8 cellular contexts compared by ENCODE assay signal in the genomic region with DNA sequence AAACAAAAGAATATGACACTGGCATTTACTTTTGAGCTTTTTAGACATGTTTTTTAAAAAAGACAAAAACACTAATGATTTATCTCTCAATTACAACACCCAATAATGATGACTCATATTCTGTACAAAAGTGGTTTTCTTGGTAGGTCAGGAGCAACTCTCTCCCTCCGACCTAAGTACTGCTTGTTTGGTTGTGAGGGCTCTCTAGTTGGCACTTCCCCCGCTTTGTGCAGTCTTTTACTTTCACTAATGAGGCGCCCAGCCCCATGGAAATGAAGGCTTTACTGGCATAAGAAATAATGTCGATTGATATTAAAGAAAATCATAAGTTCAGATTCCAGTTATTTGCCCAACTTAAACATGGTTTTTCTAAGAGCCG. TPM values are rescaled to one million over a fixed set of nuclear protein-coding genes. Genes with fewer than 3 reads are reported as not detected.
DNase-seq lines count a peak whose midpoint lies in the region; ATAC-seq, FAIRE-seq and TF ChIP-seq lines count a peak whose summit lies in the region.

No MANE protein-coding gene starts in this region.

- H3K4me2 ChIP-seq in A549: peak overlapping the region; percentile 73
- peak overlapping the region; percentile 94 for H3K4me2 ChIP-seq in PC-9
- peak overlapping the region; percentile 96 for H3K4me2 ChIP-seq in keratinocyte (ENCODE audit: control insufficient read depth, extremely low read depth, insufficient read depth, low read depth, low read length)

- TF ChIP-seq POLR2A in A549 (IDR thresholded peaks at IDR 0.05; ENCODE audit: low read length): no peak
- TF ChIP-seq POLR2A in adrenal gland (IDR thresholded peaks at IDR 0.05): no peak

- peak overlapping the region; percentile 81 for H3K27ac Mint-ChIP-seq in stimulated activated naive B cell treated with anti-CD40 and anti-IgM and Interleukin-4, amounts not matched to agents 10 μg/mL and 1 μg/mL and 100 μg/mL, for 72 hours

- WGBS in A549 (ENCODE audit: missing lambda C conversion rate): 43% methylated on average over 5 of the region's 5 CpGs
- WGBS in adrenal gland, 4 donors: 30 to 52% (median 43%) methylated on average over 5 of the region's 5 CpGs

- peaks cover 8% of the 10 kb centered on the region; the same call in 1 of the 3 replicates for H3K4me1 ChIP-seq in A549
- peaks cover 15% of the 10 kb centered on the region for H3K4me1 ChIP-seq in PC-9 (replicated peaks; ENCODE audit: insufficient read depth)
- H3K4me1 ChIP-seq in adrenal gland (replicated peaks in 1 of 2): peaks cover 16 to 26% of the 10 kb centered on the region in 2 donors
- peaks cover 9% of the 10 kb centered on the region for H3K4me1 ChIP-seq in keratinocyte (ENCODE audit: control insufficient read depth, extremely low read depth, insufficient read depth, low read length)

- H3K27me3 Mint-ChIP-seq in stimulated activated naive B cell treated with anti-CD40 and anti-IgM and Interleukin-4, amounts not matched to agents 10 μg/mL and 1 μg/mL and 100 μg/mL, for 72 hours: no peaks in the 10 kb centered on the region

- ATAC-seq in A549 (no peak), HG03060 (IDR thresholded peaks at IDR 0.05; ENCODE audit: low read depth, unreplicated experiment) (peak; percentile 32), HG03045 (IDR thresholded peaks at IDR 0.05; ENCODE audit: unreplicated experiment) (no peak)
- ATAC-seq in stimulated activated naive B cell treated with anti-CD40 and anti-IgM and Interleukin-4, amounts not matched to agents 10 μg/mL and 1 μg/mL and 100 μg/mL, for 72 hours (replicated peaks): peak; percentile 47 to 54

- no peaks in the 10 kb centered on the region for H3K9me1 ChIP-seq in keratinocyte (ENCODE audit: control insufficient read depth, extremely low read depth, insufficient read depth, low read length)

- H3K36me3 ChIP-seq in GM06990 (ENCODE audit: control insufficient read depth, insufficient read depth, low read length) (no peaks in the 10 kb centered on the region), PC-9 (ENCODE audit: low read depth) (0 out of 2 replicates have a peak, but pooled peaks cover 9% of the 10 kb centered on the region), adrenal gland (replicated peaks in 1 of 2) (no peaks in the 10 kb centered on the region), keratinocyte (ENCODE audit: control insufficient read depth in 2 of 2, extremely low read depth in 1 of 2, insufficient read depth in 2 of 2, low read length in 2 of 2) (no peaks in the 10 kb centered on the region)

- H3K9ac ChIP-seq in keratinocyte (ENCODE audit: control insufficient read depth, extremely low read depth, insufficient read depth, low read length): no peak overlapping the region

- H3K4me3 ChIP-seq in A549 (peak overlapping the region; percentile 77), GM06990 (replicated peaks; ENCODE audit: low read depth, low read length) (peak overlapping the region; percentile 87), PC-9 (peak overlapping the region; percentile 84), adrenal gland (peak overlapping the region in 2 of 4 donors; percentile 51 to 74), keratinocyte (ENCODE audit: control insufficient read depth in 2 of 3, extremely low read depth in 1 of 3, insufficient read depth in 2 of 3, low read depth in 1 of 3, low read length in 3 of 3) (no peak overlapping the region)

- intact Hi-C loops in PC-9 (cut with micrococcal nuclease; ENCODE audit: unreplicated experiment) (no loop called here), adrenal gland (cut with DNase I) (no loop called here)

- peaks cover 0 to 3% of the 10 kb centered on the region in 2 donors for H3K9me3 Mint-ChIP-seq in stimulated activated naive B cell treated with anti-CD40 and anti-IgM and Interleukin-4, amounts not matched to agents 10 μg/mL and 1 μg/mL and 100 μg/mL, for 72 hours

- no TSS peak for BruUV-seq in PC-9 (replicated peaks; lab: Mats Ljungman, UMichigan)

- POLR2A ChIA-PET in A549 (lab: Yijun Ruan, JAX) (interaction anchor here (1.9 kb wide), 1 partner anchor 111 kb away, joined by 5 read pairs; a partner anchor contains a TSS), PC-9 (lab: Charles Lee; ENCODE audit: unreplicated experiment) (no interaction called here)

- H3K4me1 Mint-ChIP-seq in stimulated activated naive B cell treated with anti-CD40 and anti-IgM and Interleukin-4, amounts not matched to agents 10 μg/mL and 1 μg/mL and 100 μg/mL, for 72 hours: peaks cover 25 to 36% of the 10 kb centered on the region in 2 donors

- H3K36me3 Mint-ChIP-seq in stimulated activated naive B cell treated with anti-CD40 and anti-IgM and Interleukin-4, amounts not matched to agents 10 μg/mL and 1 μg/mL and 100 μg/mL, for 72 hours: peaks cover 21 to 25% of the 10 kb centered on the region in 2 donors

- H2AFZ ChIP-seq in PC-9 (peak overlapping the region; percentile 98), keratinocyte (ENCODE audit: control insufficient read depth, low read length) (no peak overlapping the region)

- CTCF ChIA-PET in A549 (lab: Yijun Ruan, JAX): interaction anchor here (0.6 kb wide), 1 partner anchor 97 kb away, joined by 3 read pairs; no protein-coding TSS in a partner anchor
- CTCF ChIA-PET in PC-9 (lab: Charles Lee): no interaction called here

- FAIRE-seq in A549 (lab: Jason Lieb, UNC) (no peak), keratinocyte (lab: Jason Lieb, UNC) (no peak)

- dilution Hi-C loops in keratinocyte (cut with MboI; ENCODE audit: extremely low pct_ligation_motif_present, low sequenced_read_pairs): no loop called here

- H3K79me2 ChIP-seq in PC-9 (ENCODE audit: low read depth) (peaks cover 53% of the 10 kb centered on the region), keratinocyte (ENCODE audit: control insufficient read depth, insufficient read depth, low read length) (peaks cover 5% of the 10 kb centered on the region)

- H4K20me1 ChIP-seq in PC-9 (ENCODE audit: insufficient read depth) (peaks cover 13% of the 10 kb centered on the region; the same call in 1 of the 2 replicates), keratinocyte (ENCODE audit: control insufficient read depth, extremely low read depth, insufficient read depth, low read length) (no peaks in the 10 kb centered on the region)

- peak overlapping the region; percentile 97 for H3K4me3 Mint-ChIP-seq in stimulated activated naive B cell treated with anti-CD40 and anti-IgM and Interleukin-4, amounts not matched to agents 10 μg/mL and 1 μg/mL and 100 μg/mL, for 72 hours

- H3F3A ChIP-seq in PC-9 (ENCODE audit: insufficient read depth, low read depth): peaks cover 22% of the 10 kb centered on the region

- no peak for DNase-seq in A549 (ENCODE audit: low read depth in 1 of 2, low spot score in 1 of 2)
- no peak for DNase-seq in GM06990 (ENCODE audit: extremely low read depth, insufficient read length)
- DNase-seq in PC-9: peak in 1 of 2 experiments; percentile 54
- peak in 5 of 7 donors; percentile 33 to 66 (median 45) for DNase-seq in adrenal gland
- no peak for DNase-seq in keratinocyte (ENCODE audit: low read depth, low spot score)
- DNase-seq in stimulated activated naive B cell treated with anti-CD40 and anti-IgM and Interleukin-4, amounts not matched to agents 10 μg/mL and 1 μg/mL and 100 μg/mL, for 72 hours: peak; percentile 28

- H3K9me2 ChIP-seq in PC-9 (ENCODE audit: insufficient read depth): no peaks in the 10 kb centered on the region

- TF ChIP-seq RAD21 in A549 (conservative IDR thresholded peaks at IDR 0.05 in 1 of 2, IDR thresholded peaks at IDR 0.05 in 1 of 2): no peak

- H3K9me3 ChIP-seq in A549 (no peaks in the 10 kb centered on the region), PC-9 (ENCODE audit: insufficient read depth, low read depth) (no peaks in the 10 kb centered on the region), adrenal gland (replicated peaks in 1 of 3) (no peaks in the 10 kb centered on the region), keratinocyte (ENCODE audit: control insufficient read depth, low read depth, low read length) (no peaks in the 10 kb centered on the region)

- TF ChIP-seq EP300 in A549 (IDR thresholded peaks at IDR 0.05): no peak

- no peaks in the 10 kb centered on the region for H3K27me3 ChIP-seq in GM06990 (replicated peaks; ENCODE audit: control insufficient read depth, insufficient read depth, low read length)
- no peaks in the 10 kb centered on the region for H3K27me3 ChIP-seq in PC-9 (ENCODE audit: insufficient read depth, low read depth)
- no peaks in the 10 kb centered on the region for H3K27me3 ChIP-seq in adrenal gland
- no peaks in the 10 kb centered on the region for H3K27me3 ChIP-seq in keratinocyte (ENCODE audit: control insufficient read depth, extremely low read depth, insufficient read depth, low read length)

- TF ChIP-seq CTCF in A549 (IDR thresholded peaks at IDR 0.05): no peak
- TF ChIP-seq CTCF in GM06990 (IDR thresholded peaks at IDR 0.05; ENCODE audit: insufficient read depth, low read length, poor library complexity, severe bottlenecking): no peak
- TF ChIP-seq CTCF in PC-9 (conservative IDR thresholded peaks at IDR 0.05): no peak
- no peak for TF ChIP-seq CTCF in adrenal gland (IDR thresholded peaks at IDR 0.05)
- no peak for TF ChIP-seq CTCF in keratinocyte (optimal IDR thresholded peaks at IDR 0.05 in 1 of 3, IDR thresholded peaks at IDR 0.05 in 1 of 3, conservative IDR thresholded peaks at IDR 0.05 in 1 of 3; ENCODE audit: extremely low read depth in 1 of 3, insufficient read depth in 2 of 3, low read length in 3 of 3)

- peak overlapping the region; percentile 1 to 95; a peak in 3 of 6 replicates for H3K27ac ChIP-seq in A549
- peak overlapping the region; percentile 85 for H3K27ac ChIP-seq in PC-9
- peak overlapping the region in 3 of 5 donors; percentile 1 to 97 (median 90) for H3K27ac ChIP-seq in adrenal gland
- no peak overlapping the region for H3K27ac ChIP-seq in keratinocyte (ENCODE audit: control insufficient read depth, insufficient read depth, low read length)

RNA-seq across cellular contexts. Expression of a gene that starts 1.3 kb away (rescaled TPM):
- 3.0 and 4.5 TPM in 2 replicates for polyA plus RNA-seq in A549 (2011; rRNA removed)
- 0.56 and 0.69 TPM in 2 replicates for polyA plus RNA-seq in A549 (2012; cell fraction: cytosol; rRNA removed)
- 0.49 and 1.0 TPM in 2 replicates for polyA plus RNA-seq in A549 (2012; cell fraction: nucleus; rRNA removed)
- polyA plus RNA-seq in A549 (2017; fragmentation: RNase III; extraction: RNeasy Plus Mini Kit Qiagen cat#74134 plus additional on column Dnase treatment): 2.2 to 2.4 TPM (median 2.3 TPM) in 3 replicates
- polyA minus RNA-seq in A549 (2011; rRNA and poly(A)+ RNA removed): 1.8 and 2.1 TPM in 2 replicates
- total RNA-seq in PC-9 (2021): 6.6 and 6.8 TPM in 2 replicates
- total RNA-seq in adrenal gland: 10 to 100 TPM in 4 of 8 donors, 1 to 10 TPM in 4; 5.3 to 21.9 (median 11.1) TPM
- 1 to 10 TPM; 2.7 to 8.9 (median 5.7) TPM for polyA plus RNA-seq in adrenal gland
- polyA plus RNA-seq in keratinocyte: 1.7 to 3.1 TPM (median 1.7 TPM) in 3 replicates
- polyA plus RNA-seq in keratinocyte (2011; ENCODE audit: low read depth): 3.1 TPM
- polyA plus RNA-seq in keratinocyte (2011; cell fraction: cytosol; rRNA removed): 1.1 and 2.1 TPM in 2 replicates
- polyA plus RNA-seq in keratinocyte (2011; cell fraction: nucleus; rRNA removed): 2.7 and 3.1 TPM in 2 replicates
- 0.99 and 1.9 TPM in 2 replicates for polyA plus RNA-seq in keratinocyte (2012; ENCODE audit: low replicate concordance)
- polyA minus RNA-seq in keratinocyte: 0.62 to 2.4 TPM (median 1.8 TPM) in 3 replicates
- 2.7 TPM for polyA minus RNA-seq in keratinocyte (2011; cell fraction: cytosol; rRNA and poly(A)+ RNA removed)
- 2.4 and 5.2 TPM in 2 replicates for polyA minus RNA-seq in keratinocyte (2011; cell fraction: nucleus; rRNA and poly(A)+ RNA removed)

RNA-seq across cellular contexts. Expression of a gene that starts 13.8 kb away (rescaled TPM):
- polyA plus RNA-seq in A549 (2011; rRNA removed) (9.8 and 14.4 TPM in 2 replicates), A549 (2017; fragmentation: RNase III; extraction: RNeasy Plus Mini Kit Qiagen cat#74134 plus additional on column Dnase treatment) (9.7 to 10.7 TPM (median 10.0 TPM) in 3 replicates), adrenal gland (10 to 100 TPM; 11.2 to 14.2 (median 14.1) TPM), keratinocyte (8.6 to 21.7 TPM (median 17.7 TPM) in 3 replicates)
- polyA plus RNA-seq in A549 (2012; cell fraction: cytosol; rRNA removed): 2.5 and 2.6 TPM in 2 replicates
- polyA plus RNA-seq in A549 (2012; cell fraction: nucleus; rRNA removed): 4.4 and 4.8 TPM in 2 replicates
- polyA minus RNA-seq in A549 (2011; rRNA and poly(A)+ RNA removed): 2.5 and 5.6 TPM in 2 replicates
- total RNA-seq in PC-9 (2021) (13.6 and 14.0 TPM in 2 replicates), adrenal gland (10 to 100 TPM in 1 of 8 donors, 1 to 10 TPM in 7; 2.9 to 10.0 (median 7.9) TPM)
- polyA plus RNA-seq in keratinocyte (2011; ENCODE audit: low read depth): 24.3 TPM
- 4.5 and 9.0 TPM in 2 replicates for polyA plus RNA-seq in keratinocyte (2011; cell fraction: cytosol; rRNA removed)
- polyA plus RNA-seq in keratinocyte (2011; cell fraction: nucleus; rRNA removed): 36.1 and 53.4 TPM in 2 replicates
- 8.3 and 18.6 TPM in 2 replicates for polyA plus RNA-seq in keratinocyte (2012; ENCODE audit: low replicate concordance)
- polyA minus RNA-seq in keratinocyte: 2.1 to 10.9 TPM (median 7.7 TPM) in 3 replicates
- polyA minus RNA-seq in keratinocyte (2011; cell fraction: cytosol; rRNA and poly(A)+ RNA removed): 6.3 TPM
- polyA minus RNA-seq in keratinocyte (2011; cell fraction: nucleus; rRNA and poly(A)+ RNA removed): 10.3 and 18.1 TPM in 2 replicates

Comparison
In these comparisons a context has a peak if more than half of its experiments do, and no peak if none do; other contexts are left out.
1. ATAC-seq: peak in HG03060 (single experiment) and stimulated activated naive B cell treated with anti-CD40 and anti-IgM and Interleukin-4, amounts not matched to agents 10 μg/mL and 1 μg/mL and 100 μg/mL, for 72 hours (2 of 2); none in A549 (0 of 2) and HG03045 (single experiment).
2. DNase-seq: peak in adrenal gland (5 of 7) and stimulated activated naive B cell treated with anti-CD40 and anti-IgM and Interleukin-4, amounts not matched to agents 10 μg/mL and 1 μg/mL and 100 μg/mL, for 72 hours (single experiment); none in A549 (0 of 2), GM06990 (single experiment) and keratinocyte (single experiment).
3. H3K4me3 ChIP-seq: peak in A549 (single experiment), GM06990 (single experiment) and PC-9 (single experiment); none in keratinocyte (0 of 3).
4. Peak in every context shown above with its lines, with median percentiles within 50 percentile points of each other: H3K4me2 ChIP-seq.